8 cellular contexts compared by ENCODE assay signal in genomic region chr3:157157836-157158235, GRCh38. TPM values are rescaled to one million over a fixed set of nuclear protein-coding genes. Genes with fewer than 3 reads are reported as not detected.
DNase-seq lines count a peak whose midpoint lies in the region; ATAC-seq, FAIRE-seq and TF ChIP-seq lines count a peak whose summit lies in the region.

No MANE protein-coding gene starts in this region.

- peak overlapping the region; percentile 86 for H3K4me2 ChIP-seq in A549

- ATAC-seq in A549 = no peak
- ATAC-seq in GM19023 (IDR thresholded peaks at IDR 0.05; ENCODE audit: unreplicated experiment) = no peak

- H3K9ac ChIP-seq in HUES64 (ENCODE audit: low read depth, low read length) = 0 out of 2 replicates have a peak overlapping the region, but pooled peaks have one; percentile 99
- H3K9ac ChIP-seq in mucosa of stomach (ENCODE audit: low read length) = peak overlapping the region; percentile 93

- FAIRE-seq in A549 (lab: Jason Lieb, UNC) = no peak

- POLR2A ChIA-PET in A549 (lab: Yijun Ruan, JAX) = no interaction called here

- H3K27me3 ChIP-seq in HUES64 (ENCODE audit: insufficient read depth, low read length) = no peaks in the 10 kb centered on the region
- no peaks in the 10 kb centered on the region for H3K27me3 ChIP-seq in mucosa of stomach (ENCODE audit: control insufficient read depth, insufficient read depth, low read length)

- H3K4me1 ChIP-seq in A549 = peaks cover 56% of the 10 kb centered on the region
- H3K4me1 ChIP-seq in HUES64 (ENCODE audit: insufficient read depth, low read length) = peaks cover 46% of the 10 kb centered on the region
- peaks cover 37% of the 10 kb centered on the region for H3K4me1 ChIP-seq in mucosa of stomach (ENCODE audit: control insufficient read depth, insufficient read depth, low read length)

- TF ChIP-seq POLR2A in A549 (IDR thresholded peaks at IDR 0.05; ENCODE audit: low read length) = no peak

- TF ChIP-seq EP300 in A549 (IDR thresholded peaks at IDR 0.05) = no peak

- CTCF ChIA-PET in A549 (lab: Yijun Ruan, JAX) = no interaction called here

- DNase-seq in A549 (ENCODE audit: low read depth in 1 of 2, low spot score in 1 of 2) = no peak
- DNase-seq in cardiac fibroblast (ENCODE audit: low read depth in 2 of 2) = peak in 1 of 2 donors; percentile 11
- DNase-seq in dedifferentiated amniotic fluid mesenchymal stem cell (ENCODE audit: extremely low spot score) = no peak
- no peak for DNase-seq in superior temporal gyrus (ENCODE audit: extremely low spot score)
- DNase-seq in DMS53 (lab: John Stamatoyannopoulos, UW) = no peak

- H3K9me3 ChIP-seq in A549 (no peaks in the 10 kb centered on the region), HUES64 (ENCODE audit: insufficient read depth, low read depth, low read length) (no peaks in the 10 kb centered on the region), mucosa of stomach (ENCODE audit: control insufficient read depth, low read length) (no peaks in the 10 kb centered on the region)

- H3K27ac ChIP-seq in A549 (no peak overlapping the region), HUES64 (ENCODE audit: low read depth, low read length) (no peak overlapping the region)

- H3K4me3 ChIP-seq in A549 (peak overlapping the region; percentile 96), HUES64 (ENCODE audit: low read length) (peak overlapping the region; percentile 97), cardiac fibroblast (replicated peaks in 1 of 2; ENCODE audit: low read depth in 2 of 2, low read length in 2 of 2) (peak overlapping the region; percentile 77 to 90), mucosa of stomach (ENCODE audit: low read length) (peak overlapping the region; percentile 57)

- H3K36me3 ChIP-seq in HUES64 (ENCODE audit: insufficient read depth, low read length) = peaks cover 63% of the 10 kb centered on the region
- H3K36me3 ChIP-seq in mucosa of stomach (ENCODE audit: control insufficient read depth, insufficient read depth, low read length) = no peaks in the 10 kb centered on the region

- TF ChIP-seq CTCF in A549 (IDR thresholded peaks at IDR 0.05) (no peak), cardiac fibroblast (IDR thresholded peaks at IDR 0.05; ENCODE audit: low read depth, low read length) (no peak)

- no peak for TF ChIP-seq RAD21 in A549 (conservative IDR thresholded peaks at IDR 0.05 in 1 of 2, IDR thresholded peaks at IDR 0.05 in 1 of 2)

TF ChIP-seq in A549, 52 proteins besides CTCF, POLR2A, EP300 and RAD21:
- TF ChIP-seq JUN (IDR thresholded peaks at IDR 0.05) (no peak), EHMT2 (IDR thresholded peaks at IDR 0.05; ENCODE audit: low read depth) (no peak), ZC3H11A (IDR thresholded peaks at IDR 0.05) (no peak), CBX8 (IDR thresholded peaks at IDR 0.05) (no peak), CHD2 (IDR thresholded peaks at IDR 0.05; ENCODE audit: low read length, partially characterized antibody) (no peak), FOSL2 (IDR thresholded peaks at IDR 0.05) (no peak), FOSL2 (CRISPR knock-in tag; IDR thresholded peaks at IDR 0.05) (no peak), PHF8 (IDR thresholded peaks at IDR 0.05; ENCODE audit: borderline replicate concordance, low read depth) (no peak), SMC3 (IDR thresholded peaks at IDR 0.05) (no peak), HEYL (CRISPR knock-in tag; IDR thresholded peaks at IDR 0.05) (no peak), EHF (CRISPR knock-in tag; IDR thresholded peaks at IDR 0.05) (no peak), RNF2 (IDR thresholded peaks at IDR 0.05; ENCODE audit: borderline replicate concordance, low read depth) (no peak), TP53 (CRISPR knock-in tag; IDR thresholded peaks at IDR 0.05) (no peak)

RNA-seq across cellular contexts. Expression of gene CCNL1, which starts 2.1 kb away (rescaled TPM):
- polyA plus RNA-seq in A549 (2011; rRNA removed) = 130 and 170 TPM in 2 replicates
- polyA plus RNA-seq in A549 (2012; cell fraction: cytosol; rRNA removed) = 39.2 and 43.3 TPM in 2 replicates
- polyA plus RNA-seq in A549 (2012; cell fraction: nucleus; rRNA removed) = 258 and 267 TPM in 2 replicates
- 39.7 to 51.3 TPM (median 45.1 TPM) in 3 replicates for polyA plus RNA-seq in A549 (2017; fragmentation: RNase III; extraction: RNeasy Plus Mini Kit Qiagen cat#74134 plus additional on column Dnase treatment)
- 111 and 159 TPM in 2 replicates for polyA minus RNA-seq in A549 (2011; rRNA and poly(A)+ RNA removed)
- polyA plus RNA-seq in HUES64 (2013, experiment 1 of 2) = 43.2 TPM
- 42.7 TPM for polyA plus RNA-seq in HUES64 (2013, experiment 2 of 2)
